8 cellular contexts compared by ENCODE assay signal in genomic region chr11:65384301-65384889, GRCh38. TPM values are rescaled to one million over a fixed set of nuclear protein-coding genes. Genes with fewer than 3 reads are reported as not detected.
DNase-seq lines count a peak whose midpoint lies in the region; ATAC-seq and TF ChIP-seq lines count a peak whose summit lies in the region.

No MANE protein-coding gene starts in this region.

- no peak overlapping the region for H3K4me3 Mint-ChIP-seq in chondrocyte (ENCODE audit: unreplicated experiment)

- peak overlapping the region; percentile 99 for H3K27ac Mint-ChIP-seq in chondrocyte (ENCODE audit: unreplicated experiment)

- H3K9ac ChIP-seq in OCI-LY1 (ENCODE audit: low read length), result no peak overlapping the region

- no peaks in the 10 kb centered on the region for H3K9me3 Mint-ChIP-seq in chondrocyte (ENCODE audit: low read depth)

- ATAC-seq in GM19351 (IDR thresholded peaks at IDR 0.05; ENCODE audit: unreplicated experiment) (no peak), HG03460 (IDR thresholded peaks at IDR 0.05; ENCODE audit: unreplicated experiment) (no peak)

- H3F3A ChIP-seq in OCI-LY1 (ENCODE audit: insufficient read depth, low read length), result no peaks in the 10 kb centered on the region

- no peaks in the 10 kb centered on the region for H3K36me3 Mint-ChIP-seq in chondrocyte (ENCODE audit: low read depth)

- no peaks in the 10 kb centered on the region for H3K27me3 ChIP-seq in A673 (replicated peaks; ENCODE audit: insufficient read depth, low read depth, low read length, poor library complexity)
- H3K27me3 ChIP-seq in OCI-LY1 (ENCODE audit: insufficient read depth, low read length), result no peaks in the 10 kb centered on the region
- no peaks in the 10 kb centered on the region for H3K27me3 ChIP-seq in muscle layer of duodenum (ENCODE audit: low read depth, low read length)

- intact Hi-C loops in A673 (cut with micrococcal nuclease; ENCODE audit: unreplicated experiment), result loop anchor here (5.0 kb wide), 3 partner anchors 33 to 188 kb away; partner anchors contain the start of genes FAM89B and ZNRD2

- TF ChIP-seq CTCF in A673 (conservative IDR thresholded peaks at IDR 0.05; ENCODE audit: low read depth, low read length) (no peak), OCI-LY1 (IDR thresholded peaks at IDR 0.05; ENCODE audit: low read length) (no peak), chondrocyte (IDR thresholded peaks at IDR 0.05) (no peak)

- peak overlapping the region; percentile 94 for H3K27ac ChIP-seq in A673 (ENCODE audit: low read depth, low read length, poor library complexity, severe bottlenecking)
- peak overlapping the region; percentile 69 for H3K27ac ChIP-seq in OCI-LY1 (ENCODE audit: low read depth, low read length, poor library complexity, severe bottlenecking)
- peak overlapping the region; percentile 45 for H3K27ac ChIP-seq in muscle layer of duodenum (ENCODE audit: low read length)

- no TSS peak for BruUV-seq in A673 (replicated peaks; lab: Mats Ljungman, UMichigan)

- H3K27me3 Mint-ChIP-seq in chondrocyte (ENCODE audit: low read depth), result no peaks in the 10 kb centered on the region

- H3K4me1 ChIP-seq in A673 (ENCODE audit: insufficient read depth, low read length, poor library complexity, severe bottlenecking) (peaks cover 57% of the 10 kb centered on the region), OCI-LY1 (ENCODE audit: insufficient read depth, low read length, severe bottlenecking) (peaks cover 58% of the 10 kb centered on the region), muscle layer of duodenum (ENCODE audit: control insufficient read depth in 1 of 2, insufficient read depth in 2 of 2, low read length in 2 of 2) (peaks cover 15 to 30% of the 10 kb centered on the region in 2 donors)

- POLR2A ChIA-PET in A673 (lab: Charles Lee; ENCODE audit: low non-redundant PET), result interaction anchor here (0.6 kb wide), 1 partner anchor 108 kb away, joined by 4 read pairs; no protein-coding TSS in a partner anchor

- H3K4me1 Mint-ChIP-seq in chondrocyte (ENCODE audit: low read depth), result peaks cover 71% of the 10 kb centered on the region

- no peaks in the 10 kb centered on the region for H3K79me2 ChIP-seq in OCI-LY1 (ENCODE audit: insufficient read depth, low read length)

- CTCF ChIA-PET in A673 (lab: Charles Lee), result no interaction called here

- no peaks in the 10 kb centered on the region for H4K20me1 ChIP-seq in OCI-LY1 (ENCODE audit: insufficient read depth, low read length)

- no peak overlapping the region for H2AFZ ChIP-seq in OCI-LY1 (ENCODE audit: low read length)

- peak; percentile 56 for DNase-seq in A673 (ENCODE audit: low spot score)
- DNase-seq in chondrocyte (ENCODE audit: low spot score), result no peak
- DNase-seq in NCI-H2107 treated with DMSO at 0.1 percent for 48 hours (lab: John Stamatoyannopoulos, UW; ENCODE audit: unreplicated experiment), result no peak
- DNase-seq in NCI-H1105 (lab: John Stamatoyannopoulos, UW), result no peak

- no peak overlapping the region for H3K4me2 ChIP-seq in OCI-LY1 (ENCODE audit: low read length)

- H3K36me3 ChIP-seq in A673 (ENCODE audit: insufficient read depth, low read length, poor library complexity, severe bottlenecking) (no peaks in the 10 kb centered on the region), OCI-LY1 (ENCODE audit: insufficient read depth, low read length) (peaks cover 7% of the 10 kb centered on the region; the same call in 1 of the 2 replicates), muscle layer of duodenum (ENCODE audit: control insufficient read depth in 1 of 2, insufficient read depth in 2 of 2, low read length in 2 of 2) (peaks cover 5 to 7% of the 10 kb centered on the region in 2 donors)

- no peak overlapping the region for H3K4me3 ChIP-seq in A673 (ENCODE audit: low read depth, low read length, poor library complexity, severe bottlenecking)
- H3K4me3 ChIP-seq in OCI-LY1 (ENCODE audit: low read depth, low read length, poor library complexity, severe bottlenecking), result no peak overlapping the region
- no peak overlapping the region for H3K4me3 ChIP-seq in muscle layer of duodenum (ENCODE audit: low read depth in 1 of 2, low read length in 2 of 2)

- no peaks in the 10 kb centered on the region for H3K9me2 ChIP-seq in OCI-LY1 (ENCODE audit: low read depth, low read length)

- no peaks in the 10 kb centered on the region for H3K9me3 ChIP-seq in A673 (ENCODE audit: low read depth, low read length, poor library complexity, severe bottlenecking)
- H3K9me3 ChIP-seq in OCI-LY1 (ENCODE audit: low read length), result no peaks in the 10 kb centered on the region
- no peaks in the 10 kb centered on the region for H3K9me3 ChIP-seq in muscle layer of duodenum (ENCODE audit: control insufficient read depth in 1 of 2, low read length in 2 of 2)

RNA-seq across cellular contexts. Expression of gene SLC25A45, which starts 1.9 kb away (rescaled TPM):
- total RNA-seq in A673 (2021) (5.3 and 7.4 TPM in 2 replicates), chondrocyte (11.7 to 14.4 TPM (median 13.1 TPM) in 3 replicates)

RNA-seq across cellular contexts. Expression of gene FRMD8, which starts 2.0 kb away (rescaled TPM):
- total RNA-seq in A673 (2021) (43.2 and 51.1 TPM in 2 replicates), chondrocyte (43.6 to 49.6 TPM (median 45.5 TPM) in 3 replicates)

RNA-seq across cellular contexts. Expression of gene TIGD3, which starts 29.8 kb away (rescaled TPM):
- total RNA-seq in A673 (2021) (2.3 and 3.5 TPM in 2 replicates), chondrocyte (0.10 to 0.18 TPM in 2 of 3 replicates, not detected in the other)

RNA-seq across cellular contexts. Expression of gene NEAT1, which starts 38.2 kb away (rescaled TPM):
- total RNA-seq in A673 (2021), result 196 and 211 TPM in 2 replicates
- 333 to 440 TPM (median 377 TPM) in 3 replicates for total RNA-seq in chondrocyte

RNA-seq across cellular contexts. Expression of gene DPF2, which starts 50.7 kb away (rescaled TPM):
- total RNA-seq in A673 (2021), result 125 and 149 TPM in 2 replicates
- total RNA-seq in chondrocyte, result 49.7 to 52.3 TPM (median 49.9 TPM) in 3 replicates
